ENCODE assay signal across 28 cellular contexts in the genomic region with DNA sequence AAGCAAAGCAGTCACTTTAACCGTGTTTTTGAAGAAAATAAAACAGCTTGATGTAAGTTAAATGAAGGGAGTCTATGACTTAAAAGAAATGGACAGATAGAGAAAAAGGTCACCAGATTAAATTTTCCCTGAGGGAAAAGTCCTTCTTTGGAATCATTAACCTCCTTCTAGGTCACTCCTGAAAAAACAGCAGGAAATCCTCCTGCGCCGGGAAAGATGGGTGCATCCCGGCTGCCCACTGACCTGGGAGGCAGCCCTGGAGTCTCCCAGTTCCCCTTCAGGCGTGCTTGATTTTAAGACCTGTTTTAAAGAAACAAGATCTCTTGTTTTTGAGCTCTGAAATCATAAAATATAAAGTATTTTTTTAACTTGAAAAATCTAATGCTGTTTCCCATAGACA. TPM values are rescaled to one million over a fixed set of nuclear protein-coding genes. Genes with fewer than 3 reads are reported as not detected.
"Had no signal": no experiment of that assay in that cellular context is flagged by ENCODE, and none has a peak within 500 bp of the region (broad histone marks: within the 10 kb centered on the region; RNA-seq: fewer than 3 reads in every experiment).

No MANE protein-coding gene starts in this region.

- H3K36me3 Mint-ChIP-seq: immature natural killer cell; naive thymus-derived CD4-positive, alpha-beta T cell; natural killer cell treated with Interleukin-12 subunit alpha and Interleukin-12 subunit beta and Interleukin-15 and Interleukin-18, amount 100 ng/mL, for 72 hours; stimulated activated memory B cell treated with anti-CD40 and anti-IgM and Interleukin-4, amounts not matched to agents 10 μg/mL and 1 μg/mL and 100 μg/mL, for 72 hours had no signal

- H3K27ac Mint-ChIP-seq: immature natural killer cell; natural killer cell treated with Interleukin-12 subunit alpha and Interleukin-12 subunit beta and Interleukin-15 and Interleukin-18, amount 100 ng/mL, for 72 hours; progenitor cell of endocrine pancreas; stimulated activated memory B cell treated with anti-CD40 and anti-IgM and Interleukin-4, amounts not matched to agents 10 μg/mL and 1 μg/mL and 100 μg/mL, for 72 hours; stimulated activated naive CD8-positive, alpha-beta T cell treated with anti-CD3 and anti-CD28 coated beads, Interleukin-15, amount 100 ng/mL, for 72 hours had no signal

- H3K4me2 ChIP-seq: smooth muscle cell had no signal

- H3K36me3 ChIP-seq: left ventricle myocardium inferior, neutrophil, ovary, right lobe of liver, thyroid gland, transverse colon, upper lobe of left lung, vagina had no signal

- ATAC-seq: left colon; mucosa of descending colon; naive thymus-derived CD4-positive, alpha-beta T cell; natural killer cell treated with Interleukin-12 subunit alpha and Interleukin-12 subunit beta and Interleukin-15 and Interleukin-18, amount 100 ng/mL, for 72 hours; right lobe of liver; stimulated activated memory B cell treated with anti-CD40 and anti-IgM and Interleukin-4, amounts not matched to agents 10 μg/mL and 1 μg/mL and 100 μg/mL, for 72 hours; stimulated activated naive CD8-positive, alpha-beta T cell treated with anti-CD3 and anti-CD28 coated beads, Interleukin-15, amount 100 ng/mL, for 72 hours had no signal

- H3K27ac ChIP-seq: left ventricle myocardium inferior, neutrophil, ovary, right lobe of liver, testis, thyroid gland, transverse colon, upper lobe of left lung, vagina had no signal

- DNase-seq: hypothalamus; immature natural killer cell; kidney; left colon; left ventricle myocardium inferior; midbrain; mucosa of descending colon; naive thymus-derived CD4-positive, alpha-beta T cell; ovary; right lobe of liver; stimulated activated CD4-positive, alpha-beta T cell treated with anti-CD3 and anti-CD28 coated beads, Interleukin-1b, Interleukin-23, amount 100 ng/mL, for 48 hours; stimulated activated CD4-positive, alpha-beta T cell treated with anti-CD3 and anti-CD28 coated beads, Interleukin-2, amount 100 ng/mL, for 48 hours; stimulated activated CD4-positive, alpha-beta T cell treated with anti-CD3 and anti-CD28 coated beads, Interleukin-4, amount 100 ng/mL, for 4 hours; stimulated activated CD8-positive, alpha-beta memory T cell treated with anti-CD3 and anti-CD28 coated beads, Interleukin-4, amount 100 ng/mL, for 48 hours; stimulated activated naive CD4-positive, alpha-beta T cell treated with Interleukin-2 at 50 U/mL for 16 hours; stimulated activated naive CD8-positive, alpha-beta T cell treated with anti-CD3 and anti-CD28 coated beads, Interleukin-15, amount 100 ng/mL, for 72 hours; testis; thyroid gland; transverse colon; upper lobe of left lung had no signal

- H3K4me3 ChIP-seq: left ventricle myocardium inferior, lung, mucosa of descending colon, ovary, right lobe of liver, smooth muscle cell, testis, thyroid gland, transverse colon, upper lobe of left lung, vagina had no signal

- H3K9me3 Mint-ChIP-seq: immature natural killer cell; naive thymus-derived CD4-positive, alpha-beta T cell; natural killer cell treated with Interleukin-12 subunit alpha and Interleukin-12 subunit beta and Interleukin-15 and Interleukin-18, amount 100 ng/mL, for 72 hours had no signal

- H3K27me3 ChIP-seq: ovary, testis, thyroid gland, upper lobe of left lung, vagina had no signal

- H3K4me3 Mint-ChIP-seq: immature natural killer cell; naive thymus-derived CD4-positive, alpha-beta T cell; natural killer cell treated with Interleukin-12 subunit alpha and Interleukin-12 subunit beta and Interleukin-15 and Interleukin-18, amount 100 ng/mL, for 72 hours; neural crest cell; stimulated activated memory B cell treated with anti-CD40 and anti-IgM and Interleukin-4, amounts not matched to agents 10 μg/mL and 1 μg/mL and 100 μg/mL, for 72 hours; stimulated activated naive CD8-positive, alpha-beta T cell treated with anti-CD3 and anti-CD28 coated beads, Interleukin-15, amount 100 ng/mL, for 72 hours had no signal

- H3K4me1 ChIP-seq: right lobe of liver, testis, transverse colon, upper lobe of left lung, vagina had no signal

- H3K9me3 ChIP-seq: left ventricle myocardium inferior, mucosa of descending colon, neutrophil, ovary, right lobe of liver, testis, thyroid gland, transverse colon, upper lobe of left lung, vagina had no signal

- H3K4me1 Mint-ChIP-seq: immature natural killer cell; naive thymus-derived CD4-positive, alpha-beta T cell; stimulated activated memory B cell treated with anti-CD40 and anti-IgM and Interleukin-4, amounts not matched to agents 10 μg/mL and 1 μg/mL and 100 μg/mL, for 72 hours; stimulated activated naive CD8-positive, alpha-beta T cell treated with anti-CD3 and anti-CD28 coated beads, Interleukin-15, amount 100 ng/mL, for 72 hours had no signal

RNA-seq across cellular contexts. Expression of a gene that starts 18.4 kb away (rescaled TPM):
- polyA plus RNA-seq: naive thymus-derived CD4-positive, alpha-beta T cell had no signal
